In the genomic region with DNA sequence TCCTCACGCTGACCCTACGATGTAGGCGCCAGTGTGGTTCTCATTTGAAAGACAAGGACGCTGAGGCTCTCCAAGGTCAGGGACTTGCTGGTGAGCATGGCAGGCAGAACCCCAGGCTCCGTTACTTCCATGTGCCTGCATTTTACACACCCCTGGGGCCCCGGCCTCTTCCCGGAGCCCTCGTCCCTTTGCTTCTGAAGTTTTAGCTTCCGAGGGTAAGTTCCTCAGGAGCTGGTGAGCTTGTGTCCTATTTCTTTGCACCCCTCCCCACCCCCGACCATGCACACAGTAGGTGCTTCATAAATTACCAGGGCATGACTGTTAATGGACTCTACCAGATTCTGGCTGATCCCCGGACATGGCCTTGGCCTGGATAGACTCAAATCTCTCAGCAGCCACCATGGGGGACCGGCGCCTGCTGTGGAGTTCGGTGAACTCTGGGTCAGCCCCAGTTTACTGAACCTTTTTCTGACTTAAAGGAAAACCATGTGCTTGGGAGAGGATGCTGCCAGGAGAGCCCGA, we compare ENCODE assay signal across 30 cellular contexts. TPM values are rescaled to one million over a fixed set of nuclear protein-coding genes. Genes with fewer than 3 reads are reported as not detected.
DNase-seq lines count a peak whose midpoint lies in the region; ATAC-seq and TF ChIP-seq lines count a peak whose summit lies in the region.
"Had no signal": no experiment of that assay in that cellular context is flagged by ENCODE, and none has a peak within 500 bp of the region (broad histone marks: within the 10 kb centered on the region; RNA-seq: fewer than 3 reads in every experiment).

No MANE protein-coding gene starts in this region.

- H3K4me2 ChIP-seq in IMR-90 (ENCODE audit: low read depth, low read length) = no peak overlapping the region

- H3K9me3 ChIP-seq in IMR-90 (ENCODE audit: control insufficient read depth, insufficient read depth, low read length) = no peaks in the 10 kb centered on the region
- no peaks in the 10 kb centered on the region for H3K9me3 ChIP-seq in left ventricle myocardium inferior (replicated peaks)
- H3K9me3 ChIP-seq: gastrocnemius medialis, tibial nerve had no signal

- H2BK5ac ChIP-seq in IMR-90 (ENCODE audit: low read depth, low read length, poor library complexity, severe bottlenecking) = no peak overlapping the region

- H2AFZ ChIP-seq in IMR-90 (replicated peaks; ENCODE audit: low read length, poor library complexity) = no peak overlapping the region

- H3K4me1 ChIP-seq in IMR-90 (ENCODE audit: control insufficient read depth, insufficient read depth, low read length) (peaks cover 33% of the 10 kb centered on the region), left ventricle myocardium inferior (no peaks in the 10 kb centered on the region)
- H3K4me1 ChIP-seq: gastrocnemius medialis had no signal

- intact Hi-C loops in IMR-90 (cut with micrococcal nuclease) = no loop called here
- intact Hi-C loops in left ventricle myocardium inferior (cut with micrococcal nuclease) = no loop called here
- intact Hi-C loops in natural killer cell (cut with micrococcal nuclease) = no loop called here

- H3K4ac ChIP-seq in IMR-90 (ENCODE audit: low read depth, low read length) = peak overlapping the region; percentile 84

- H3K27me3 Mint-ChIP-seq in nephron progenitor cell (ENCODE audit: low read depth, poor library complexity) (peaks cover 12% of the 10 kb centered on the region), type B pancreatic cell (peaks cover 14% of the 10 kb centered on the region), natural killer cell (ENCODE audit: low read depth in 2 of 2) (peaks cover 0 to 7% of the 10 kb centered on the region in 2 donors)
- H3K27me3 Mint-ChIP-seq: activated CD4-positive, alpha-beta memory T cell treated with anti-CD3 and anti-CD28 coated beads, Interleukin-2, amount 10 ng/mL, durations not matched to agents 7 days and 5 days; activated naive CD4-positive, alpha-beta T cell treated with anti-CD3 and anti-CD28 coated beads, Interleukin-2, amount 50 U/mL, for 24 hours; activated T-helper 17 cell treated with anti-CD3 and anti-CD28 coated beads, Interleukin-2, amount 50 U/mL, for 72 hours had no signal

- H4K20me1 ChIP-seq in IMR-90 (ENCODE audit: insufficient read depth, low read length) = no peaks in the 10 kb centered on the region

- peaks cover 12% of the 10 kb centered on the region for H3K9me1 ChIP-seq in IMR-90 (ENCODE audit: insufficient read depth, low read length)

- peak overlapping the region; percentile 80 for H2AK5ac ChIP-seq in IMR-90 (ENCODE audit: low read depth, low read length)

- CTCF ChIA-PET in IMR-90 (lab: Yijun Ruan, JAX) = no interaction called here

- H3K36me3 Mint-ChIP-seq in nephron progenitor cell (ENCODE audit: low read depth) (no peaks in the 10 kb centered on the region), type B pancreatic cell (no peaks in the 10 kb centered on the region), natural killer cell (no peaks in the 10 kb centered on the region)
- H3K36me3 Mint-ChIP-seq: activated naive CD4-positive, alpha-beta T cell treated with anti-CD3 and anti-CD28 coated beads, Interleukin-2, amount 50 U/mL, for 24 hours; immature natural killer cell; natural killer cell treated with Interleukin-12 subunit alpha and Interleukin-12 subunit beta and Interleukin-15 and Interleukin-18, amount 100 ng/mL, for 72 hours had no signal

- H3K36me3 ChIP-seq in IMR-90 (ENCODE audit: control insufficient read depth, insufficient read depth, low read length) (no peaks in the 10 kb centered on the region), left ventricle myocardium inferior (no peaks in the 10 kb centered on the region)
- H3K36me3 ChIP-seq: gastrocnemius medialis, tibial nerve had no signal

- no peak overlapping the region for H3K56ac ChIP-seq in IMR-90 (ENCODE audit: extremely low read depth, insufficient read depth, low read length)

- no peak for TF ChIP-seq RAD21 in IMR-90 (IDR thresholded peaks at IDR 0.05; ENCODE audit: low read length)

- H2BK15ac ChIP-seq in IMR-90 (ENCODE audit: low read depth, low read length) = peak overlapping the region; percentile 55; the same call in 2 of the 3 replicates

- no peak overlapping the region for H3K23ac ChIP-seq in IMR-90 (ENCODE audit: low read depth, low read length)

- H2BK20ac ChIP-seq in IMR-90 (ENCODE audit: low read depth, low read length) = peak overlapping the region; percentile 91

- WGBS in IMR-90 (ENCODE audit: extremely low coverage in 2 of 2, insufficient read length in 1 of 2), 2 experiments = 73% methylated on average over 10 of the region's 15 CpGs; no CpG with 5 or more reads in 1 of the 2 experiments

- no TSS peak for BruUV-seq in IMR-90 (replicated peaks; lab: Mats Ljungman, UMichigan)

- peak overlapping the region; percentile 23 for H3K4me3 Mint-ChIP-seq in nephron progenitor cell
- H3K4me3 Mint-ChIP-seq in type B pancreatic cell = peak overlapping the region; percentile 14
- H3K4me3 Mint-ChIP-seq in natural killer cell = no peak overlapping the region
- H3K4me3 Mint-ChIP-seq: activated CD4-positive, alpha-beta memory T cell treated with anti-CD3 and anti-CD28 coated beads, Interleukin-2, amount 10 ng/mL, durations not matched to agents 7 days and 5 days; activated naive CD4-positive, alpha-beta T cell treated with anti-CD3 and anti-CD28 coated beads, Interleukin-2, amount 50 U/mL, for 24 hours; activated T-helper 17 cell treated with anti-CD3 and anti-CD28 coated beads, Interleukin-2, amount 50 U/mL, for 72 hours; immature natural killer cell; natural killer cell treated with Interleukin-12 subunit alpha and Interleukin-12 subunit beta and Interleukin-15 and Interleukin-18, amount 100 ng/mL, for 72 hours had no signal

- DNase-seq in IMR-90 = no peak
- DNase-seq in left ventricle myocardium inferior = peak; percentile 9
- no peak for DNase-seq in nephron progenitor cell
- DNase-seq in type B pancreatic cell (ENCODE audit: extremely low spot score, unreplicated experiment) = no peak
- no peak for DNase-seq in NCI-H2171 treated with DMSO at 0.1 percent for 48 hours (lab: John Stamatoyannopoulos, UW)
- no peak for DNase-seq in natural killer cell
- DNase-seq in GM10266 (ENCODE audit: extremely low spot score) = no peak
- DNase-seq: activated CD4-positive, alpha-beta memory T cell treated with anti-CD3 and anti-CD28 coated beads, Interleukin-2, amount 10 ng/mL, durations not matched to agents 7 days and 5 days; activated CD4-positive, CD25-positive, alpha-beta regulatory T cell treated with anti-CD3 and anti-CD28 coated beads, Interleukin-2, amount 50 U/mL, for 72 hours; anterior cingulate cortex; caudate nucleus; dermis blood vessel endothelial cell; gastrocnemius medialis; HCEC 1CT; hypothalamus; immature natural killer cell; Kasumi-1; NCI-H1436; NCI-H2081 treated with DMSO at 0.1 percent for 48 hours; NCI-H774; stimulated activated CD8-positive, alpha-beta memory T cell treated with anti-CD3 and anti-CD28 coated beads, Interleukin-4, amount 100 ng/mL, for 48 hours had no signal

- dilution Hi-C loops in IMR-90 (cut with HindIII; ENCODE audit: low sequenced_read_pairs, unreplicated experiment) = no loop called here

- no peak overlapping the region for H3K4me3 ChIP-seq in IMR-90 (ENCODE audit: insufficient read depth, low read depth, low read length)
- no peak overlapping the region for H3K4me3 ChIP-seq in left ventricle myocardium inferior
- H3K4me3 ChIP-seq: gastrocnemius medialis, tibial nerve had no signal

- H3K4me1 Mint-ChIP-seq in nephron progenitor cell (peaks cover 78% of the 10 kb centered on the region), type B pancreatic cell (ENCODE audit: unreplicated experiment) (peaks cover 32% of the 10 kb centered on the region), natural killer cell (no peaks in the 10 kb centered on the region)
- H3K4me1 Mint-ChIP-seq: activated CD4-positive, alpha-beta memory T cell treated with anti-CD3 and anti-CD28 coated beads, Interleukin-2, amount 10 ng/mL, durations not matched to agents 7 days and 5 days; activated naive CD4-positive, alpha-beta T cell treated with anti-CD3 and anti-CD28 coated beads, Interleukin-2, amount 50 U/mL, for 24 hours; activated T-helper 17 cell treated with anti-CD3 and anti-CD28 coated beads, Interleukin-2, amount 50 U/mL, for 72 hours; immature natural killer cell had no signal

- H3K27ac ChIP-seq in IMR-90 (ENCODE audit: insufficient read depth, low read length) = peak overlapping the region; percentile 8; the same call in 1 of the 2 replicates
- no peak overlapping the region for H3K27ac ChIP-seq in left ventricle myocardium inferior (replicated peaks)
- H3K27ac ChIP-seq: gastrocnemius medialis had no signal

- no peaks in the 10 kb centered on the region for H3K79me1 ChIP-seq in IMR-90 (ENCODE audit: low read depth in 1 of 2, low read length in 2 of 2)

- H3K27ac Mint-ChIP-seq in nephron progenitor cell (peak overlapping the region; percentile 66), type B pancreatic cell (no peak overlapping the region), natural killer cell (no peak overlapping the region)
- H3K27ac Mint-ChIP-seq: activated CD4-positive, alpha-beta memory T cell treated with anti-CD3 and anti-CD28 coated beads, Interleukin-2, amount 10 ng/mL, durations not matched to agents 7 days and 5 days; activated naive CD4-positive, alpha-beta T cell treated with anti-CD3 and anti-CD28 coated beads, Interleukin-2, amount 50 U/mL, for 24 hours; activated T-helper 17 cell treated with anti-CD3 and anti-CD28 coated beads, Interleukin-2, amount 50 U/mL, for 72 hours; immature natural killer cell; natural killer cell treated with Interleukin-12 subunit alpha and Interleukin-12 subunit beta and Interleukin-15 and Interleukin-18, amount 100 ng/mL, for 72 hours had no signal

- no peaks in the 10 kb centered on the region for H3K9me3 Mint-ChIP-seq in nephron progenitor cell
- H3K9me3 Mint-ChIP-seq in type B pancreatic cell = no peaks in the 10 kb centered on the region
- no peaks in the 10 kb centered on the region for H3K9me3 Mint-ChIP-seq in natural killer cell
- H3K9me3 Mint-ChIP-seq: activated CD4-positive, alpha-beta memory T cell treated with anti-CD3 and anti-CD28 coated beads, Interleukin-2, amount 10 ng/mL, durations not matched to agents 7 days and 5 days; activated naive CD4-positive, alpha-beta T cell treated with anti-CD3 and anti-CD28 coated beads, Interleukin-2, amount 50 U/mL, for 24 hours; activated T-helper 17 cell treated with anti-CD3 and anti-CD28 coated beads, Interleukin-2, amount 50 U/mL, for 72 hours; immature natural killer cell; natural killer cell treated with Interleukin-12 subunit alpha and Interleukin-12 subunit beta and Interleukin-15 and Interleukin-18, amount 100 ng/mL, for 72 hours had no signal

- TF ChIP-seq POLR2A in IMR-90 (IDR thresholded peaks at IDR 0.05; ENCODE audit: low read depth, low read length) = no peak

- TF ChIP-seq CTCF in IMR-90 (conservative IDR thresholded peaks at IDR 0.05; ENCODE audit: low read depth, low read length) (no peak), left ventricle myocardium inferior (IDR thresholded peaks at IDR 0.05; ENCODE audit: borderline replicate concordance) (no peak), nephron progenitor cell (IDR thresholded peaks at IDR 0.05) (no peak), type B pancreatic cell (conservative IDR thresholded peaks at IDR 0.05) (no peak), natural killer cell (IDR thresholded peaks at IDR 0.05) (no peak), GM10266 (IDR thresholded peaks at IDR 0.05; ENCODE audit: control insufficient read depth, insufficient read depth, low read depth, missing control alignments) (no peak)

- H2AK9ac ChIP-seq in IMR-90 (replicated peaks; ENCODE audit: low read depth, low read length, poor library complexity) = no peak overlapping the region

- peak overlapping the region; percentile 21 to 93; a peak in 3 of 4 replicates for H4K8ac ChIP-seq in IMR-90 (ENCODE audit: low read depth in 2 of 2, low read length in 2 of 2)

- POLR2A ChIA-PET in IMR-90 (lab: Charles Lee; ENCODE audit: unreplicated experiment) = no interaction called here

- peak overlapping the region; percentile 90; the same call in 1 of the 2 replicates for H3K14ac ChIP-seq in IMR-90 (replicated peaks; ENCODE audit: low read depth, low read length)

- H4K91ac ChIP-seq in IMR-90 (ENCODE audit: insufficient read depth, low read depth, low read length) = peak overlapping the region; percentile 81

- H3K9ac ChIP-seq in IMR-90 (ENCODE audit: low read depth, low read length) = no peak overlapping the region

- H4K5ac ChIP-seq in IMR-90 (ENCODE audit: low read depth, low read length) = peak overlapping the region; percentile 36

- H2BK120ac ChIP-seq in IMR-90 (ENCODE audit: low read depth, low read length) = peak overlapping the region; percentile 98

- H3K27me3 ChIP-seq in IMR-90 (ENCODE audit: control insufficient read depth, insufficient read depth, low read length) (no peaks in the 10 kb centered on the region), left ventricle myocardium inferior (ENCODE audit: low read depth) (no peaks in the 10 kb centered on the region)
- H3K27me3 ChIP-seq: gastrocnemius medialis, tibial nerve had no signal

- no peak for ATAC-seq in IMR-90 (ENCODE audit: low read depth)
- no peak for ATAC-seq in natural killer cell
- ATAC-seq: activated T-helper 17 cell treated with anti-CD3 and anti-CD28 coated beads, Interleukin-2, amount 50 U/mL, for 72 hours; gastrocnemius medialis; natural killer cell treated with Interleukin-12 subunit alpha and Interleukin-12 subunit beta and Interleukin-15 and Interleukin-18, amount 100 ng/mL, for 72 hours had no signal

- H3K18ac ChIP-seq in IMR-90 (ENCODE audit: low read depth, low read length) = peak overlapping the region; percentile 35

- in situ Hi-C loops in IMR-90 (cut with MboI; ENCODE audit: low sequenced_read_pairs) = no loop called here

RNA-seq across cellular contexts. Expression of gene RNU6ATAC, which starts 59.3 kb away (rescaled TPM):
- total RNA-seq in IMR-90 (2012; rRNA removed) (under 0.01 TPM in 1 of 2 replicates, not detected in the other), left ventricle myocardium inferior (157 TPM), type B pancreatic cell (ENCODE audit: low replicate concordance) (66.2 and 78.6 TPM in 2 replicates), natural killer cell (10 to 100 TPM; 26.2 to 30.8 (median 30.2) TPM)
- not detected in 2 replicates for polyA plus RNA-seq in IMR-90 (2012; rRNA removed)
- not detected in 2 replicates for polyA plus RNA-seq in IMR-90 (2012; cell fraction: cytosol; rRNA removed)
- polyA plus RNA-seq in IMR-90 (2012; cell fraction: nucleus; rRNA removed; ENCODE audit: low replicate concordance) = not detected in 2 replicates
- total RNA-seq: Daoy, dermis blood vessel endothelial cell, gastrocnemius medialis, lower leg skin, mononuclear cell, RPMI7951, SK-MEL-5, tibial nerve had no signal
- polyA plus RNA-seq: immature natural killer cell had no signal

Comparison
In these comparisons a context has a peak if more than half of its experiments do, and no peak if none do; other contexts are left out.
1. RNA of gene RNU6ATAC, which starts 59.3 kb away (total RNA-seq): 157 TPM in left ventricle myocardium inferior (single experiment), 66.2 to 78.6 TPM in type B pancreatic cell and 26.2 to 30.8 TPM in natural killer cell; under 0.01 TPM in IMR-90; every median in the first group is over 10 times any median in the second.